ENCODE assay signal across 23 cellular contexts in the genomic region with DNA sequence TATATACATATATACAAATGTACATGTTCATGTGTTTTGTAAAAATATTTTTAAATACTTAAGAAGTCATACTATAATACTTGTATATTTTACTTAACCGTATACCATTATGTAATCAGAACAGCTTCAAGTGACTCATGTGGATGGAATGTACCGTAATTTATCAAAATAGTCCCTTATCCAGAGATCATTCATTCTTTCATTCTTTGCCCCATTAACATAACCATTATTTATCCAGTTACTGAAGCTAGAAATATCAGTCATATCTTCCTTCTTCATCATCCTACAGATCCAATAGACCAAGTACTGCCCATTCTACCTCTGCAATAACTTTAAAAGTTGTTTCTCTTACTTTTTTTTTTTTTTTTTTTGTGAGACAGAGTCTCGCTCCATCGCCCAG.
DNase-seq lines count a peak whose midpoint lies in the region; FAIRE-seq and TF ChIP-seq lines count a peak whose summit lies in the region.
"Had no signal": no experiment of that assay in that cellular context is flagged by ENCODE, and none has a peak within 500 bp of the region (broad histone marks: within the 10 kb centered on the region; RNA-seq: fewer than 3 reads in every experiment).

No MANE protein-coding gene starts in this region.

- H3K9me3 ChIP-seq in sigmoid colon = no peaks in the 10 kb centered on the region
- no peaks in the 10 kb centered on the region for H3K9me3 ChIP-seq in H9 (ENCODE audit: control insufficient read depth, low read depth, low read length)
- H3K9me3 ChIP-seq: uterus had no signal

- no peak overlapping the region for H2BK12ac ChIP-seq in H9 (ENCODE audit: insufficient read length, low read depth, low read length)

- TF ChIP-seq EP300 in sigmoid colon (IDR thresholded peaks at IDR 0.05) = no peak

- no peak overlapping the region for H4K8ac ChIP-seq in H9 (replicated peaks; ENCODE audit: insufficient read length, low read depth, low read length)

- H3K4me3 ChIP-seq in sigmoid colon = no peak overlapping the region
- H3K4me3 ChIP-seq: uterus had no signal

- H3K27ac Mint-ChIP-seq in type B pancreatic cell (no peak overlapping the region), H9 (no peak overlapping the region)
- H3K27ac Mint-ChIP-seq: activated CD8-positive, alpha-beta memory T cell treated with anti-CD3 and anti-CD28 coated beads, Interleukin-2, amount 10 ng/mL, durations not matched to agents 7 days and 5 days had no signal

- H3K36me3 ChIP-seq in sigmoid colon = no peaks in the 10 kb centered on the region
- H3K36me3 ChIP-seq: uterus had no signal

- no peak overlapping the region for H3K4me3 Mint-ChIP-seq in type B pancreatic cell
- no peak overlapping the region for H3K4me3 Mint-ChIP-seq in H9
- H3K4me3 Mint-ChIP-seq: activated CD8-positive, alpha-beta memory T cell treated with anti-CD3 and anti-CD28 coated beads, Interleukin-2, amount 10 ng/mL, durations not matched to agents 7 days and 5 days had no signal

- no peaks in the 10 kb centered on the region for H3K4me1 ChIP-seq in sigmoid colon
- H3K4me1 ChIP-seq in H9 (ENCODE audit: insufficient read depth, low read length) = no peaks in the 10 kb centered on the region; the same call in 1 of the 2 replicates
- H3K4me1 ChIP-seq: uterus had no signal

- H4K91ac ChIP-seq in H9 (ENCODE audit: insufficient read length, low read depth, low read length) = no peak overlapping the region

- WGBS in sigmoid colon, 2 donors = 94 to 95% methylated on average over 4 of the region's 4 CpGs
- WGBS in H9 (ENCODE audit: extremely low coverage, insufficient read length, low lambda C conversion rate) = no CpG with 5 or more reads among the region's 4 CpGs

- H3K79me1 ChIP-seq in H9 (ENCODE audit: insufficient read depth, low read depth, low read length, poor library complexity, severe bottlenecking) = no peaks in the 10 kb centered on the region

- H3K36me3 Mint-ChIP-seq in type B pancreatic cell = peaks cover 15% of the 10 kb centered on the region
- H3K36me3 Mint-ChIP-seq in H9 (ENCODE audit: insufficient read depth in 1 of 3, low read depth in 3 of 3) = peaks cover 0 to 3% (median 0%) of the 10 kb centered on the region in 3 experiments; a peak in 1 of 7 replicates

- no peaks in the 10 kb centered on the region for H4K20me1 ChIP-seq in H9 (ENCODE audit: control insufficient read depth, insufficient read depth, insufficient read length)

- H3T11ph ChIP-seq in H9 (ENCODE audit: low read length) = no peak overlapping the region

- H2AK5ac ChIP-seq in H9 (ENCODE audit: insufficient read length, low read length) = no peak overlapping the region

- H3K27me3 Mint-ChIP-seq in type B pancreatic cell (no peaks in the 10 kb centered on the region), H9 (ENCODE audit: low read depth) (no peaks in the 10 kb centered on the region)
- H3K27me3 Mint-ChIP-seq: activated CD8-positive, alpha-beta memory T cell treated with anti-CD3 and anti-CD28 coated beads, Interleukin-2, amount 10 ng/mL, durations not matched to agents 7 days and 5 days had no signal

- H3K27me3 ChIP-seq in sigmoid colon (no peaks in the 10 kb centered on the region), H9 (ENCODE audit: insufficient read depth, low read length) (no peaks in the 10 kb centered on the region)
- H3K27me3 ChIP-seq: uterus had no signal

- H2BK120ac ChIP-seq in H9 (ENCODE audit: low read depth, low read length, poor library complexity, severe bottlenecking) = no peak overlapping the region

- H2AFZ ChIP-seq in H9 (ENCODE audit: low read length) = no peak overlapping the region

- no peak overlapping the region for H3K56ac ChIP-seq in H9 (ENCODE audit: insufficient read length, low read depth, low read length)

- no peak overlapping the region for H2BK20ac ChIP-seq in H9 (ENCODE audit: low read depth, low read length, poor library complexity, severe bottlenecking)

- no peak overlapping the region for H3K9ac ChIP-seq in H9 (ENCODE audit: extremely low read depth, insufficient read length, low read length)

- intact Hi-C loops in sigmoid colon (cut with DNase I) = no loop called here

- H3K79me2 ChIP-seq in H9 (ENCODE audit: insufficient read depth, low read length) = no peaks in the 10 kb centered on the region

- no peak overlapping the region for H3K18ac ChIP-seq in H9 (ENCODE audit: insufficient read length, low read depth, low read length)

- DNase-seq in COLO829 (ENCODE audit: low spot score) (peak; percentile 35), RCC 7860 (ENCODE audit: low spot score) (peak; percentile 70), kidney tubule cell (ENCODE audit: low spot score) (peak; percentile 46), type B pancreatic cell (ENCODE audit: extremely low spot score, unreplicated experiment) (no peak), sigmoid colon (no peak), NCI-H345 treated with DMSO at 0.1 percent for 48 hours (lab: John Stamatoyannopoulos, UW; ENCODE audit: unreplicated experiment) (no peak), H9 (no peak)
- DNase-seq: activated CD8-positive, alpha-beta memory T cell treated with anti-CD3 and anti-CD28 coated beads, Interleukin-2, amount 10 ng/mL, durations not matched to agents 7 days and 5 days; anterior cingulate cortex; COR-L47; cortex of kidney; erythroblast; head of caudate nucleus; KBM-7; left cardiac atrium; NCI-H1092 treated with DMSO at 0.1 percent for 48 hours; NCI-H2107; NCI-H748 treated with DMSO at 0.1 percent for 48 hours; nucleus accumbens; OCI-M1; T1000; uterus had no signal

- H4K5ac ChIP-seq in H9 (ENCODE audit: insufficient read length, low read depth, low read length) = no peak overlapping the region

- TF ChIP-seq CTCF in type B pancreatic cell (conservative IDR thresholded peaks at IDR 0.05) (no peak), sigmoid colon (IDR thresholded peaks at IDR 0.05) (no peak), H9 (conservative IDR thresholded peaks at IDR 0.05) (no peak)

- no peak for TF ChIP-seq POLR2A in sigmoid colon (IDR thresholded peaks at IDR 0.05)

- peaks cover 4% of the 10 kb centered on the region for H3K9me3 Mint-ChIP-seq in type B pancreatic cell
- H3K9me3 Mint-ChIP-seq in H9 = no peaks in the 10 kb centered on the region

- no peak overlapping the region for H3K27ac ChIP-seq in sigmoid colon
- no peak overlapping the region for H3K27ac ChIP-seq in H9 (ENCODE audit: insufficient read length, low read depth, low read length)
- H3K27ac ChIP-seq: uterus had no signal

- no peaks in the 10 kb centered on the region for H3K23me2 ChIP-seq in H9 (ENCODE audit: insufficient read length, low read depth, low read length, poor library complexity, severe bottlenecking)

- no peak overlapping the region for H2BK5ac ChIP-seq in H9 (ENCODE audit: insufficient read length, low read length)

- FAIRE-seq in RCC 7860 (lab: Jason Lieb, UNC) = no peak
- peak; percentile 65 for FAIRE-seq in colon (lab: Jason Lieb, UNC)

- no peak overlapping the region for H3K14ac ChIP-seq in H9 (ENCODE audit: insufficient read depth, low read length)

- no peak overlapping the region for H2BK15ac ChIP-seq in H9 (ENCODE audit: low read depth, low read length)

- H3K4me1 Mint-ChIP-seq in type B pancreatic cell (ENCODE audit: unreplicated experiment) = peaks cover 14% of the 10 kb centered on the region
- no peaks in the 10 kb centered on the region for H3K4me1 Mint-ChIP-seq in H9
- H3K4me1 Mint-ChIP-seq: activated CD8-positive, alpha-beta memory T cell treated with anti-CD3 and anti-CD28 coated beads, Interleukin-2, amount 10 ng/mL, durations not matched to agents 7 days and 5 days had no signal

- H3K4me2 ChIP-seq in H9 (ENCODE audit: insufficient read depth, insufficient read length, low read length) = no peak overlapping the region

- no peak overlapping the region for H3K23ac ChIP-seq in H9 (ENCODE audit: insufficient read length, low read depth, low read length)

- H3K4ac ChIP-seq in H9 (ENCODE audit: low read depth, low read length) = no peak overlapping the region

Comparison
In these comparisons a context has a peak if more than half of its experiments do, and no peak if none do; other contexts are left out.
1. DNase-seq: peak in COLO829 (single experiment), RCC 7860 (single experiment) and kidney tubule cell (single experiment); none in type B pancreatic cell (single experiment), sigmoid colon (single experiment), NCI-H345 treated with DMSO at 0.1 percent for 48 hours (single experiment) and H9 (single experiment).